Comparison of ENCODE assay signal across 18 cellular contexts in genomic region chr3:127221062-127222035, GRCh38. TPM values are rescaled to one million over a fixed set of nuclear protein-coding genes. Genes with fewer than 3 reads are reported as not detected.
"Had no signal": no experiment of that assay in that cellular context is flagged by ENCODE, and none has a peak within 500 bp of the region (broad histone marks: within the 10 kb centered on the region; RNA-seq: fewer than 3 reads in every experiment).

No MANE protein-coding gene starts in this region.

- H3K36me3 Mint-ChIP-seq: activated CD8-positive, alpha-beta memory T cell treated with anti-CD3 and anti-CD28 coated beads, Interleukin-2, amount 10 ng/mL, durations not matched to agents 7 days and 5 days had no signal

- H3K27me3 Mint-ChIP-seq: activated naive CD4-positive, alpha-beta T cell treated with anti-CD3 and anti-CD28 coated beads, Interleukin-2, amount 50 U/mL, for 24 hours had no signal

- ATAC-seq: activated CD8-positive, alpha-beta memory T cell treated with anti-CD3 and anti-CD28 coated beads, Interleukin-2, amount 10 ng/mL, durations not matched to agents 7 days and 5 days; mucosa of descending colon; sciatic nerve; upper lobe of right lung had no signal

- H3K27ac Mint-ChIP-seq: activated CD8-positive, alpha-beta memory T cell treated with anti-CD3 and anti-CD28 coated beads, Interleukin-2, amount 10 ng/mL, durations not matched to agents 7 days and 5 days; activated T-cell treated with anti-CD3 and anti-CD28 coated beads, Interleukin-2, amount 50 U/mL, for 24 hours; nephron; stimulated activated naive CD8-positive, alpha-beta T cell treated with anti-CD3 and anti-CD28 coated beads, Interleukin-15, Interleukin-2, amounts not matched to agents 100 ng/mL and 50 ng/mL, for 24 hours had no signal

- DNase-seq: activated CD4-positive, alpha-beta T cell treated with anti-CD3 and anti-CD28 coated beads, Interleukin-2, amount 50 U/mL, for 48 hours; activated CD8-positive, alpha-beta memory T cell treated with anti-CD3 and anti-CD28 coated beads, Interleukin-2, amount 10 ng/mL, durations not matched to agents 7 days and 5 days; activated effector memory CD4-positive, alpha-beta T cell treated with Interleukin-2 at 50 U/mL for 16 hours; activated T-cell treated with anti-CD3 and anti-CD28 coated beads, Interleukin-2, amount 50 U/mL, for 24 hours; islet precursor cell; left ventricle myocardium inferior; mucosa of descending colon; psoas muscle; upper lobe of right lung had no signal

- H3K4me3 Mint-ChIP-seq: activated CD8-positive, alpha-beta memory T cell treated with anti-CD3 and anti-CD28 coated beads, Interleukin-2, amount 10 ng/mL, durations not matched to agents 7 days and 5 days; activated naive CD4-positive, alpha-beta T cell treated with anti-CD3 and anti-CD28 coated beads, Interleukin-2, amount 50 U/mL, for 24 hours; activated T-cell treated with anti-CD3 and anti-CD28 coated beads, Interleukin-2, amount 50 U/mL, for 24 hours; nephron; stimulated activated naive CD8-positive, alpha-beta T cell treated with anti-CD3 and anti-CD28 coated beads, Interleukin-15, Interleukin-2, amounts not matched to agents 100 ng/mL and 50 ng/mL, for 24 hours had no signal

RNA-seq across cellular contexts. Expression of gene PRR23E, which starts 28.4 kb away (rescaled TPM):
- total RNA-seq: activated CD8-positive, alpha-beta memory T cell treated with anti-CD3 and anti-CD28 coated beads, Interleukin-2, amount 10 ng/mL, durations not matched to agents 7 days and 5 days; adrenal gland; hepatocyte; left ventricle myocardium inferior; mucosa of descending colon; osteoblast; psoas muscle; sciatic nerve; suprapubic skin; T-helper 1 cell treated with Interleukin-12 subunit alpha and Interleukin-12 subunit beta and Interleukin-4 antibody, amounts not matched to agents 30 ng/mL and 1 ng/mL, for 36 hours; upper lobe of right lung had no signal
